Comparison of ENCODE assay signal across 1 cellular context in the genomic region with DNA sequence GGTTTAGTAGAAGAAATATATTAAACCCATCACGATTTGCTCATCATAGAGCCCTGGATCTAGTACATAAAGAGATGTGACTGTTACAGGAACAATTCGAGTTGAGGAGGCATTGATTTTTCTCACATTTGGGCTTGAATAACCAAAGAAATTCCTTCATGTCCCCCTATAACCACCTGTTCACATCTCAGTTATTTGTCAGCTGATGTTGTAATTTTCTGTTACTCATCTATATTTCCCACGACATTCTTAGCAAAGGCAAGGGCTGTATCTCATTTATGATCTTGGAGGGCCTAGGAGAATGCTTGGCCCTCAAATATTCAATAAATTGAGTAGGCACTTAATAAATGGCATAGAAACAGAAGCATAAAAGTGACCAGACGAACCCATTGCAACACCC.
TF ChIP-seq lines count a peak whose summit lies in the region.

No MANE protein-coding gene starts in this region.

TF ChIP-seq in HCT116, 20 proteins besides CTCF, POLR2A, EP300 and RAD21:
- TF ChIP-seq SRF (IDR thresholded peaks at IDR 0.05; ENCODE audit: low read depth) (no peak), EZH2 (IDR thresholded peaks at IDR 0.05) (no peak), ELF1 (IDR thresholded peaks at IDR 0.05; ENCODE audit: borderline replicate concordance, low read depth) (no peak), EZH2phosphoT487 (IDR thresholded peaks at IDR 0.05; ENCODE audit: borderline replicate concordance) (no peak), ZFX (IDR thresholded peaks at IDR 0.05) (no peak), FOSL1 (IDR thresholded peaks at IDR 0.05; ENCODE audit: low read depth) (no peak), JUND (IDR thresholded peaks at IDR 0.05) (no peak), MAX (IDR thresholded peaks at IDR 0.05) (no peak), ZNF274 (IDR thresholded peaks at IDR 0.05; ENCODE audit: low read depth, low read length) (no peak), REST (IDR thresholded peaks at IDR 0.05; ENCODE audit: low read depth) (no peak), POLR2AphosphoS5 (IDR thresholded peaks at IDR 0.05; ENCODE audit: low read depth, low read length) (no peak), CBX3 (IDR thresholded peaks at IDR 0.05; ENCODE audit: low read depth) (no peak), SIN3A (IDR thresholded peaks at IDR 0.05; ENCODE audit: low read depth) (no peak), YY1 (IDR thresholded peaks at IDR 0.05; ENCODE audit: extremely low read depth, insufficient replicate concordance, low read depth, low read length) (no peak), EGR1 (IDR thresholded peaks at IDR 0.05; ENCODE audit: low read depth) (no peak), TCF7L2 (IDR thresholded peaks at IDR 0.05; ENCODE audit: borderline replicate concordance, extremely low read depth, insufficient read depth, insufficient read length) (no peak), ZBTB33 (IDR thresholded peaks at IDR 0.05; ENCODE audit: extremely low read depth, insufficient replicate concordance, low read length) (no peak)
- TF ChIP-seq, protein P1, sequence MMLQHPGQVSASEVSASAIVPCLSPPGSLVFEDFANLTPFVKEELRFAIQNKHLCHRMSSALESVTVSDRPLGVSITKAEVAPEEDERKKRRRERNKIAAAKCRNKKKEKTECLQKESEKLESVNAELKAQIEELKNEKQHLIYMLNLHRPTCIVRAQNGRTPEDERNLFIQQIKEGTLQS (IDR thresholded peaks at IDR 0.05), result no peak
